In genomic region chr6:15410126-15410391, GRCh38 we compare ENCODE assay signal across 22 cellular contexts.
DNase-seq lines count a peak whose midpoint lies in the region; ATAC-seq, FAIRE-seq and TF ChIP-seq lines count a peak whose summit lies in the region.
"Had no signal": no experiment of that assay in that cellular context is flagged by ENCODE, and none has a peak within 500 bp of the region (broad histone marks: within the 10 kb centered on the region; RNA-seq: fewer than 3 reads in every experiment).

No MANE protein-coding gene starts in this region.

- TF ChIP-seq POLR2A in GM12878 (IDR thresholded peaks at IDR 0.05; ENCODE audit: low read depth, low read length), result no peak

- 88% methylated on average over 5 of the region's 5 CpGs for WGBS in GM12878 (ENCODE audit: insufficient coverage, insufficient replicate concordance, low lambda C conversion rate, missing lambda C conversion rate)

- H3K36me3 ChIP-seq in Loucy (ENCODE audit: insufficient read depth, low read length), result peaks cover 33% of the 10 kb centered on the region
- peaks cover 0 to 2% of the 10 kb centered on the region in 2 experiments; a peak in 3 of 4 replicates for H3K36me3 ChIP-seq in GM12878 (ENCODE audit: control insufficient read depth in 2 of 2, insufficient read depth in 2 of 2, low read length in 1 of 2)
- H3K36me3 ChIP-seq: breast epithelium, thyroid gland had no signal

- in situ Hi-C loops in GM12878 (cut with MboI), result no loop called here

- peak overlapping the region; percentile 53 for H3K4me3 ChIP-seq in Loucy (ENCODE audit: low read length, poor library complexity, severe bottlenecking)
- H3K4me3 ChIP-seq in GM12878, result no peak overlapping the region
- H3K4me3 ChIP-seq: breast epithelium, coronary artery, thyroid gland had no signal

- H3K36me3 Mint-ChIP-seq in natural killer cell treated with Interleukin-12 subunit alpha and Interleukin-12 subunit beta and Interleukin-15 and Interleukin-18, amount 100 ng/mL, for 72 hours, result peaks cover 7% of the 10 kb centered on the region
- no peaks in the 10 kb centered on the region for H3K36me3 Mint-ChIP-seq in natural killer cell
- peaks cover 23% of the 10 kb centered on the region for H3K36me3 Mint-ChIP-seq in type B pancreatic cell

- H3K9ac ChIP-seq in Loucy (ENCODE audit: low read depth, low read length, poor library complexity, severe bottlenecking) (peak overlapping the region; percentile 64), GM12878 (ENCODE audit: control insufficient read depth, insufficient read depth, low read length) (no peak overlapping the region)

- H2AFZ ChIP-seq in Loucy (ENCODE audit: low read length) (no peak overlapping the region), GM12878 (ENCODE audit: control insufficient read depth, low read depth, low read length) (no peak overlapping the region)

- H3F3A ChIP-seq in Loucy (ENCODE audit: low read depth), result peaks cover 12% of the 10 kb centered on the region; the same call in 1 of the 2 replicates

- peaks cover 72% of the 10 kb centered on the region for H4K20me1 ChIP-seq in Loucy (ENCODE audit: insufficient read depth, low read length, poor library complexity, severe bottlenecking)
- H4K20me1 ChIP-seq in GM12878 (ENCODE audit: control insufficient read depth, insufficient read depth), result peaks cover 4% of the 10 kb centered on the region

- no peak for FAIRE-seq in GM12878 (lab: Jason Lieb, UNC)
- FAIRE-seq: HTR-8/SVneo had no signal

- no TSS peak for BruUV-seq in GM12878 (replicated peaks; lab: Mats Ljungman, UMichigan)

- H3K4me1 Mint-ChIP-seq in natural killer cell treated with Interleukin-12 subunit alpha and Interleukin-12 subunit beta and Interleukin-15 and Interleukin-18, amount 100 ng/mL, for 72 hours (ENCODE audit: low read depth in 2 of 2), result peaks cover 65 to 75% of the 10 kb centered on the region in 2 donors
- H3K4me1 Mint-ChIP-seq in natural killer cell (peaks cover 81 to 87% of the 10 kb centered on the region in 2 donors), type B pancreatic cell (ENCODE audit: unreplicated experiment) (peaks cover 72% of the 10 kb centered on the region)

- no peaks in the 10 kb centered on the region for H3K9me3 ChIP-seq in Loucy (ENCODE audit: insufficient read depth, low read depth, low read length)
- no peaks in the 10 kb centered on the region for H3K9me3 ChIP-seq in GM12878 (replicated peaks; ENCODE audit: control insufficient read depth, insufficient read depth, low read length)
- H3K9me3 ChIP-seq: breast epithelium, thyroid gland had no signal

- no peaks in the 10 kb centered on the region for H3K27me3 ChIP-seq in Loucy (ENCODE audit: insufficient read depth, low read length, poor library complexity, severe bottlenecking)
- H3K27me3 ChIP-seq in GM12878 (replicated peaks in 1 of 2; ENCODE audit: control insufficient read depth in 2 of 2, insufficient read depth in 2 of 2, low read length in 1 of 2), result no peaks in the 10 kb centered on the region
- H3K27me3 ChIP-seq: breast epithelium, thyroid gland had no signal

- ATAC-seq in natural killer cell treated with Interleukin-12 subunit alpha and Interleukin-12 subunit beta and Interleukin-15 and Interleukin-18, amount 100 ng/mL, for 72 hours, result no peak
- no peak for ATAC-seq in natural killer cell
- ATAC-seq in GM12878, result peak; percentile 12; the same call in 1 of the 3 replicates
- ATAC-seq in GM18870 (IDR thresholded peaks at IDR 0.05; ENCODE audit: unreplicated experiment), result no peak
- no peak for ATAC-seq in GM21529 (IDR thresholded peaks at IDR 0.05; ENCODE audit: unreplicated experiment)
- ATAC-seq: left cardiac atrium; naive thymus-derived CD8-positive, alpha-beta T cell; SK-N-SH treated with all-trans-retinoic acid at 6 μM for 48 hours had no signal

- no peak for TF ChIP-seq EP300 in GM12878 (IDR thresholded peaks at IDR 0.05; ENCODE audit: borderline replicate concordance in 1 of 2, control insufficient read depth in 1 of 2, low read depth in 2 of 2, low read length in 2 of 2)

- H3K4me2 ChIP-seq in Loucy (ENCODE audit: low read depth, low read length, poor library complexity, severe bottlenecking) (peak overlapping the region; percentile 73), GM12878 (ENCODE audit: control insufficient read depth, insufficient read depth) (no peak overlapping the region)

- H3K27me3 Mint-ChIP-seq in natural killer cell treated with Interleukin-12 subunit alpha and Interleukin-12 subunit beta and Interleukin-15 and Interleukin-18, amount 100 ng/mL, for 72 hours, result no peaks in the 10 kb centered on the region
- H3K27me3 Mint-ChIP-seq in natural killer cell (ENCODE audit: low read depth in 2 of 2) (no peaks in the 10 kb centered on the region), type B pancreatic cell (no peaks in the 10 kb centered on the region)
- H3K27me3 Mint-ChIP-seq: memory B cell; naive thymus-derived CD8-positive, alpha-beta T cell had no signal

- CTCF ChIA-PET in GM12878 (lab: Yijun Ruan, JAX), result interaction anchor here (0.9 to 5.2 kb wide), 4 partner anchors 11 to 53 kb away, joined by 3 to 29 read pairs (median 8); no protein-coding TSS in a partner anchor

- H3K9me2 ChIP-seq in Loucy (replicated peaks; ENCODE audit: low read depth, low read length), result no peaks in the 10 kb centered on the region

- TF ChIP-seq RAD21 in GM12878 (IDR thresholded peaks at IDR 0.05; ENCODE audit: insufficient read depth, low read depth, low read length), result no peak

- SMC1A ChIA-PET in GM12878 (lab: Charles Lee; ENCODE audit: uncharacterized antibody, unreplicated experiment), result interaction anchor here (0.8 to 8.7 kb wide), 12 partner anchors 8 to 154 kb away, joined by 3 to 143 read pairs (median 12); no protein-coding TSS in a partner anchor

- peak overlapping the region; percentile 18 to 88 for H3K27ac Mint-ChIP-seq in natural killer cell treated with Interleukin-12 subunit alpha and Interleukin-12 subunit beta and Interleukin-15 and Interleukin-18, amount 100 ng/mL, for 72 hours
- H3K27ac Mint-ChIP-seq in natural killer cell (peak overlapping the region in 1 of 2 donors; percentile 72), type B pancreatic cell (peak overlapping the region; percentile 65)
- H3K27ac Mint-ChIP-seq: memory B cell had no signal

- POLR2A ChIA-PET in GM12878 (lab: Charles Lee), result interaction anchor here (1.8 to 5.0 kb wide), 2 partner anchors 12 to 158 kb away, joined by 4 to 55 read pairs; no protein-coding TSS in a partner anchor

- no peaks in the 10 kb centered on the region for H3K9me3 Mint-ChIP-seq in natural killer cell treated with Interleukin-12 subunit alpha and Interleukin-12 subunit beta and Interleukin-15 and Interleukin-18, amount 100 ng/mL, for 72 hours
- H3K9me3 Mint-ChIP-seq in natural killer cell (no peaks in the 10 kb centered on the region), type B pancreatic cell (no peaks in the 10 kb centered on the region)
- H3K9me3 Mint-ChIP-seq: memory B cell had no signal

- intact Hi-C loops in natural killer cell (cut with micrococcal nuclease), result no loop called here
- intact Hi-C loops in GM12878 (cut with micrococcal nuclease; ENCODE audit: unreplicated experiment), result no loop called here

- RAD21 ChIA-PET in GM12878 (lab: Charles Lee; ENCODE audit: unreplicated experiment), result interaction anchor here (0.6 to 7.6 kb wide), 8 partner anchors 8 to 215 kb away, joined by 3 to 54 read pairs (median 4); no protein-coding TSS in a partner anchor

- DNase-seq in natural killer cell treated with Interleukin-12 subunit alpha and Interleukin-12 subunit beta and Interleukin-15 and Interleukin-18, amount 100 ng/mL, for 72 hours (ENCODE audit: low spot score), result no peak
- no peak for DNase-seq in natural killer cell
- no peak for DNase-seq in GM12878 (ENCODE audit: low read depth, low spot score)
- DNase-seq in type B pancreatic cell (ENCODE audit: extremely low spot score, unreplicated experiment), result no peak
- DNase-seq in iPS-NIHi11 (ENCODE audit: low spot score), result no peak
- DNase-seq: activated CD8-positive, alpha-beta memory T cell treated with anti-CD3 and anti-CD28 coated beads for 24 hours; DMS79 treated with DMSO at 0.1 percent for 48 hours; glutamatergic neuron; HCEC 1CT; left cardiac atrium; naive thymus-derived CD8-positive, alpha-beta T cell; NCI-H1105 treated with DMSO at 0.1 percent for 48 hours; NCI-H510A treated with DMSO at 0.1 percent for 48 hours; thyroid gland had no signal

- peaks cover 94% of the 10 kb centered on the region for H3K79me2 ChIP-seq in Loucy (ENCODE audit: insufficient read depth, low read length)
- H3K79me2 ChIP-seq in GM12878 (ENCODE audit: control insufficient read depth, insufficient read depth, low read length), result peaks cover 75% of the 10 kb centered on the region

- H3K27ac ChIP-seq in GM12878 (ENCODE audit: control insufficient read depth, insufficient read depth), result peak overlapping the region; percentile 60
- H3K27ac ChIP-seq: breast epithelium, coronary artery, thyroid gland had no signal

- TF ChIP-seq CTCF in natural killer cell (IDR thresholded peaks at IDR 0.05) (no peak), Loucy (conservative IDR thresholded peaks at IDR 0.05; ENCODE audit: low read length) (no peak), GM12878 (IDR thresholded peaks at IDR 0.05 in 2 of 3, conservative IDR thresholded peaks at IDR 0.05 in 1 of 3; ENCODE audit: control insufficient read depth in 2 of 3, extremely low read depth in 1 of 3, insufficient read depth in 1 of 3, low read depth in 3 of 3, low read length in 3 of 3) (no peak), type B pancreatic cell (conservative IDR thresholded peaks at IDR 0.05) (no peak)

- H3K4me1 ChIP-seq in Loucy (ENCODE audit: insufficient read depth, low read length, poor library complexity, severe bottlenecking) (peaks cover 90% of the 10 kb centered on the region), GM12878 (ENCODE audit: control insufficient read depth, insufficient read depth, low read length) (peaks cover 29% of the 10 kb centered on the region)
- H3K4me1 ChIP-seq: breast epithelium had no signal

- peak overlapping the region; percentile 65 for H3K4me3 Mint-ChIP-seq in natural killer cell treated with Interleukin-12 subunit alpha and Interleukin-12 subunit beta and Interleukin-15 and Interleukin-18, amount 100 ng/mL, for 72 hours
- H3K4me3 Mint-ChIP-seq in natural killer cell (no peak overlapping the region), type B pancreatic cell (peak overlapping the region; percentile 7)
- H3K4me3 Mint-ChIP-seq: memory B cell had no signal

TF ChIP-seq in GM12878, 131 proteins besides CTCF, POLR2A, EP300 and RAD21 (continues in another document):
- TF ChIP-seq BRCA1 (IDR thresholded peaks at IDR 0.05; ENCODE audit: low read depth, low read length) (no peak), IKZF2 (IDR thresholded peaks at IDR 0.05) (no peak), EED (IDR thresholded peaks at IDR 0.05; ENCODE audit: low read depth) (no peak), BMI1 (IDR thresholded peaks at IDR 0.05; ENCODE audit: borderline replicate concordance) (no peak), NR2F1 (conservative IDR thresholded peaks at IDR 0.05) (no peak), BCL11A (IDR thresholded peaks at IDR 0.05; ENCODE audit: low read depth, low read length) (no peak)
